27 cellular contexts compared by ENCODE assay signal in the genomic region with DNA sequence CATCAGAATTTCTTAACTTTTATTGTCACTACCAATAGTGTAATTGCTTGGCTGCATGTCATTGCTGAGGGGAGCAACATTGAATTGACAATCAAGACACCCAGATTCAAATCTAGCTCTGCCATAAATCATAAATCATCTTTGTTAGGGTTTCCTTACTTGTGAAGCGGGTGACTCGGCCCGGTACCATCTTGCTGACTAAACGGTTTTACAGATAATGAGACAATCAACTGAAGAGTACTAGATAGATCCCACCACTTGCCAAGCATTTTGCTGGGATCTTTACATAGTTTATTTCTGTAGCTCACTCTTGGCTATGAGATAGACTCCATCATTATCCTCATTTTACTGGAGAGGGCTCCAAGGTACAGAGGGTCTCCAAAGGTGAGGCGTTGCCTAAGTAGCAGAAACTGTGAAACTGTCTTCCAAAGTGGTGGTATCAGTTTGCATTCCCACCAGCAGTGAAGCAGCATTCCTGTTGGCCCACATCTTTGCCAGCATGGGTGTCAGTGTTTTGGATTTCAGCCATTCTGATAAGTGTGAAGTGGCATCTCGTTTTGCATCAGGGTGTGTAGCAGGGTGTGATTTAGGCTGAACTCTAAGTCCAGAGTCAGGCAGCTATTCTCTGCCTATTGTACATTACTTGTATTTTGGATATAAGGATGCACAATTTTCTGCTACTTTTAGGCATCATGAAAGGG.
"Had no signal": no experiment of that assay in that cellular context is flagged by ENCODE, and none has a peak within 500 bp of the region (broad histone marks: within the 10 kb centered on the region; RNA-seq: fewer than 3 reads in every experiment).

No MANE protein-coding gene starts in this region.

- DNase-seq: cortex of kidney; effector memory CD8-positive, alpha-beta T cell; erythroblast; esophagus squamous epithelium; foreskin melanocyte; glutamatergic neuron; heart right ventricle; hippocampal formation; kidney glomerular epithelial cell; mesenchymal stem cell; midbrain; naive thymus-derived CD4-positive, alpha-beta T cell; sigmoid colon; spleen; stimulated activated CD4-positive, alpha-beta T cell treated with anti-CD3 and anti-CD28 coated beads, Interleukin-4, amount 100 ng/mL, for 4 hours; stimulated activated naive CD8-positive, alpha-beta T cell treated with anti-CD3 and anti-CD28 coated beads, Interleukin-15, Interleukin-2, amounts not matched to agents 100 U/mL and 50 U/mL, for 24 hours; substantia nigra; testis; tibial artery; upper lobe of left lung; uterus had no signal

- H3K9ac ChIP-seq: neural progenitor cell, parathyroid adenoma had no signal

- H3K9me3 ChIP-seq: esophagus squamous epithelium, heart right ventricle, right atrium auricular region, sigmoid colon, spleen, testis, tibial artery, upper lobe of left lung, uterus had no signal

- H2AFZ ChIP-seq: neural progenitor cell, parathyroid adenoma had no signal

- H3K27ac ChIP-seq: esophagus squamous epithelium, heart right ventricle, neural progenitor cell, parathyroid adenoma, right atrium auricular region, sigmoid colon, spleen, testis, tibial artery, upper lobe of left lung, uterus had no signal

- H3K4me1 ChIP-seq: esophagus squamous epithelium, neural progenitor cell, parathyroid adenoma, right atrium auricular region, testis, tibial artery, uterus had no signal

- FAIRE-seq: endometrium, islet of Langerhans had no signal

- H3K27me3 ChIP-seq: esophagus squamous epithelium, heart right ventricle, neural progenitor cell, right atrium auricular region, sigmoid colon, spleen, testis, tibial artery, upper lobe of left lung, uterus had no signal

- H3K4me2 ChIP-seq: neural progenitor cell had no signal

- ATAC-seq: effector memory CD8-positive, alpha-beta T cell; heart right ventricle; naive thymus-derived CD4-positive, alpha-beta T cell; stimulated activated memory B cell treated with anti-CD40 and anti-IgM and Interleukin-4, amounts not matched to agents 10 μg/mL and 1 μg/mL and 100 μg/mL, for 72 hours; stimulated activated naive CD8-positive, alpha-beta T cell treated with anti-CD3 and anti-CD28 coated beads, Interleukin-15, Interleukin-2, amounts not matched to agents 100 U/mL and 50 U/mL, for 24 hours had no signal

- H3K4me3 ChIP-seq: esophagus squamous epithelium, heart right ventricle, neural progenitor cell, right atrium auricular region, sigmoid colon, spleen, testis, tibial artery, upper lobe of left lung, uterus had no signal

- H3K79me2 ChIP-seq: parathyroid adenoma had no signal

- H3K36me3 ChIP-seq: esophagus squamous epithelium, heart right ventricle, neural progenitor cell, right atrium auricular region, sigmoid colon, spleen, tibial artery, upper lobe of left lung, uterus had no signal
